In genomic region chr9:16417101-16417500, GRCh38 we compare ENCODE assay signal across 13 cellular contexts.
DNase-seq lines count a peak whose midpoint lies in the region; ATAC-seq, FAIRE-seq and TF ChIP-seq lines count a peak whose summit lies in the region.
"Had no signal": no experiment of that assay in that cellular context is flagged by ENCODE, and none has a peak within 500 bp of the region (broad histone marks: within the 10 kb centered on the region; RNA-seq: fewer than 3 reads in every experiment).

No MANE protein-coding gene starts in this region.

- ATAC-seq in HG03280 (IDR thresholded peaks at IDR 0.05; ENCODE audit: unreplicated experiment) = peak; percentile 71

- POLR2A ChIA-PET in OCI-LY7 (lab: Charles Lee) = interaction anchor here (0.7 kb wide), 1 partner anchor 184 kb away, joined by 3 read pairs; no protein-coding TSS in a partner anchor

- H3K36me3 ChIP-seq in astrocyte (ENCODE audit: insufficient read depth, low read length) (peaks cover 5% of the 10 kb centered on the region), mesodermal cell (ENCODE audit: control insufficient read depth, insufficient read depth, low read length) (no peaks in the 10 kb centered on the region), OCI-LY7 (ENCODE audit: insufficient read depth, low read length) (no peaks in the 10 kb centered on the region)
- H3K36me3 ChIP-seq in effector memory CD4-positive, alpha-beta T cell (ENCODE audit: control insufficient read depth, insufficient read depth, low read length) = no peaks in the 10 kb centered on the region
- H3K36me3 ChIP-seq: neutrophil, suprapubic skin had no signal

- no peaks in the 10 kb centered on the region for H3K27me3 Mint-ChIP-seq in astrocyte (ENCODE audit: low read depth, unreplicated experiment)
- H3K27me3 Mint-ChIP-seq in Calu3 (ENCODE audit: unreplicated experiment) = no peaks in the 10 kb centered on the region

- 50 to 89% methylated on average over 1 to 3 of the region's 3 CpGs for whole genome bisulfite sequencing in mesodermal cell (ENCODE audit: insufficient coverage in 2 of 2), 2 experiments

- peak overlapping the region; percentile 97 for H3K27ac Mint-ChIP-seq in astrocyte (ENCODE audit: unreplicated experiment)
- H3K27ac Mint-ChIP-seq in Calu3 (ENCODE audit: unreplicated experiment) = no peak overlapping the region

- H3K9ac ChIP-seq in astrocyte (ENCODE audit: low read length) = peak overlapping the region; percentile 59

- H3K4me3 Mint-ChIP-seq in astrocyte (ENCODE audit: unreplicated experiment) (no peak overlapping the region), Calu3 (ENCODE audit: low read depth, unreplicated experiment) (no peak overlapping the region)

- DNase-seq in AG09309 (ENCODE audit: low read depth) (peak; percentile 78), astrocyte (ENCODE audit: low read depth) (peak; percentile 95), NCI-H2227 treated with DMSO at 0.1 percent for 48 hours (lab: John Stamatoyannopoulos, UW) (no peak), OCI-LY7 (ENCODE audit: low spot score) (no peak), Calu3 (no peak)
- DNase-seq in effector memory CD4-positive, alpha-beta T cell = no peak
- DNase-seq: activated CD4-positive, alpha-beta T cell treated with anti-CD3 and anti-CD28 coated beads, Interleukin-2, amount 50 U/mL, for 4 hours; DMS79; NCI-H82 had no signal

- H3K9me3 Mint-ChIP-seq in astrocyte (ENCODE audit: unreplicated experiment) (no peaks in the 10 kb centered on the region), Calu3 (ENCODE audit: low read depth, unreplicated experiment) (peaks cover 2% of the 10 kb centered on the region)

- peak; percentile 69 for FAIRE-seq in astrocyte (lab: Jason Lieb, UNC)

- peaks cover 21% of the 10 kb centered on the region for H3K27me3 ChIP-seq in astrocyte (ENCODE audit: insufficient read depth, low read length)
- H3K27me3 ChIP-seq in effector memory CD4-positive, alpha-beta T cell (replicated peaks; ENCODE audit: control insufficient read depth, insufficient read depth, low read length, poor library complexity, severe bottlenecking) = no peaks in the 10 kb centered on the region
- H3K27me3 ChIP-seq: neutrophil, suprapubic skin had no signal

- BruUV-seq in OCI-LY7 (replicated peaks; lab: Mats Ljungman, UMichigan) (no TSS peak), Calu3 (replicated peaks; lab: Mats Ljungman, UMichigan) (no TSS peak)

- H3K4me2 ChIP-seq in astrocyte (ENCODE audit: low read length) (peak overlapping the region; percentile 80), OCI-LY7 (ENCODE audit: low read length) (no peak overlapping the region)

- intact Hi-C loops in OCI-LY7 (cut with micrococcal nuclease; ENCODE audit: unreplicated experiment) = no loop called here
- intact Hi-C loops in Calu3 (cut with micrococcal nuclease; ENCODE audit: unreplicated experiment) = no loop called here

- H3K79me2 ChIP-seq in astrocyte (ENCODE audit: insufficient read depth, low read length) (no peaks in the 10 kb centered on the region), OCI-LY7 (ENCODE audit: insufficient read depth, low read depth, low read length) (no peaks in the 10 kb centered on the region)

- CTCF ChIA-PET in OCI-LY7 (lab: Charles Lee; ENCODE audit: unreplicated experiment) = no interaction called here
- CTCF ChIA-PET in Calu3 (lab: Charles Lee) = no interaction called here

- H3K9me2 ChIP-seq in OCI-LY7 (ENCODE audit: insufficient read depth, low read length) = no peaks in the 10 kb centered on the region

- no peak for TF ChIP-seq CTCF in AG09309 (IDR thresholded peaks at IDR 0.05; ENCODE audit: control insufficient read depth, insufficient read depth, low read depth, low read length, missing control alignments)
- no peak for TF ChIP-seq CTCF in astrocyte (IDR thresholded peaks at IDR 0.05; ENCODE audit: insufficient read depth, low read depth, low read length)
- no peak for TF ChIP-seq CTCF in OCI-LY7 (conservative IDR thresholded peaks at IDR 0.05; ENCODE audit: low read length)
- no peak for TF ChIP-seq CTCF in Calu3 (IDR thresholded peaks at IDR 0.05; ENCODE audit: unreplicated experiment)

- H4K20me1 ChIP-seq in astrocyte (ENCODE audit: insufficient read depth, low read length) = peaks cover 11% of the 10 kb centered on the region
- no peaks in the 10 kb centered on the region for H4K20me1 ChIP-seq in OCI-LY7 (ENCODE audit: insufficient read depth, low read length)

- H3K9me3 ChIP-seq in astrocyte (ENCODE audit: insufficient read depth, low read depth, low read length) (no peaks in the 10 kb centered on the region), mesodermal cell (ENCODE audit: control insufficient read depth, low read length) (no peaks in the 10 kb centered on the region), OCI-LY7 (ENCODE audit: low read length) (no peaks in the 10 kb centered on the region)
- H3K9me3 ChIP-seq in effector memory CD4-positive, alpha-beta T cell (ENCODE audit: control insufficient read depth, low read length) = no peaks in the 10 kb centered on the region
- H3K9me3 ChIP-seq: neutrophil, suprapubic skin had no signal

- H3K4me1 Mint-ChIP-seq in astrocyte (ENCODE audit: low read depth, unreplicated experiment) (peaks cover 64% of the 10 kb centered on the region), Calu3 (ENCODE audit: low read depth, unreplicated experiment) (peaks cover 20% of the 10 kb centered on the region)

- H2AFZ ChIP-seq in astrocyte (ENCODE audit: low read depth, low read length) = no peak overlapping the region
- H2AFZ ChIP-seq in OCI-LY7 (ENCODE audit: low read length) = no peak overlapping the region

- peaks cover 20% of the 10 kb centered on the region for H3K4me1 ChIP-seq in astrocyte (ENCODE audit: insufficient read depth, low read length)
- H3K4me1 ChIP-seq in mesodermal cell (ENCODE audit: control insufficient read depth, insufficient read depth, low read length, poor library complexity, severe bottlenecking) = peaks cover 13% of the 10 kb centered on the region
- H3K4me1 ChIP-seq in effector memory CD4-positive, alpha-beta T cell (ENCODE audit: control insufficient read depth, insufficient read depth, low read length, poor library complexity, severe bottlenecking) = no peaks in the 10 kb centered on the region
- H3K4me1 ChIP-seq in OCI-LY7 (ENCODE audit: insufficient read depth, low read length, poor library complexity, severe bottlenecking) = no peaks in the 10 kb centered on the region
- H3K4me1 ChIP-seq: suprapubic skin had no signal

- H3K36me3 Mint-ChIP-seq in astrocyte (ENCODE audit: low read depth, unreplicated experiment) = peaks cover 10% of the 10 kb centered on the region
- H3K36me3 Mint-ChIP-seq in Calu3 (ENCODE audit: insufficient read depth, unreplicated experiment) = no peaks in the 10 kb centered on the region

- peak overlapping the region; percentile 45 for H3K27ac ChIP-seq in astrocyte (ENCODE audit: low read depth, low read length)
- peak overlapping the region; percentile 56 for H3K27ac ChIP-seq in mesodermal cell (ENCODE audit: low read depth, low read length, severe bottlenecking)
- H3K27ac ChIP-seq in effector memory CD4-positive, alpha-beta T cell (ENCODE audit: insufficient read depth, low read length, poor library complexity, severe bottlenecking) = no peak overlapping the region
- no peak overlapping the region for H3K27ac ChIP-seq in OCI-LY7 (ENCODE audit: low read depth, low read length, poor library complexity, severe bottlenecking)
- H3K27ac ChIP-seq: neutrophil, suprapubic skin had no signal

- H3K4me3 ChIP-seq in AG09309 (ENCODE audit: control insufficient read depth, low read depth, low read length) (no peak overlapping the region), astrocyte (ENCODE audit: insufficient read depth, low read depth, low read length) (peak overlapping the region; percentile 40), mesodermal cell (ENCODE audit: extremely low read depth, insufficient read depth, low read length, poor library complexity, severe bottlenecking) (no peak overlapping the region), OCI-LY7 (ENCODE audit: low read depth, low read length, poor library complexity, severe bottlenecking) (no peak overlapping the region)
- no peak overlapping the region for H3K4me3 ChIP-seq in effector memory CD4-positive, alpha-beta T cell (ENCODE audit: insufficient read depth, low read depth, low read length, poor library complexity, severe bottlenecking)
- H3K4me3 ChIP-seq: suprapubic skin had no signal

Comparison
In these comparisons a context has a peak if more than half of its experiments do, and no peak if none do; other contexts are left out.
1. DNase-seq: peak in AG09309 (single experiment) and astrocyte (single experiment); none in NCI-H2227 treated with DMSO at 0.1 percent for 48 hours (single experiment), effector memory CD4-positive, alpha-beta T cell (0 of 3), OCI-LY7 (single experiment) and Calu3 (single experiment).
2. H3K27ac ChIP-seq: peak in astrocyte (single experiment) and mesodermal cell (single experiment); none in effector memory CD4-positive, alpha-beta T cell (single experiment) and OCI-LY7 (single experiment).